In genomic region chr17:40330850-40331470, GRCh38 we compare ENCODE assay signal across 11 cellular contexts. TPM values are rescaled to one million over a fixed set of nuclear protein-coding genes. Genes with fewer than 3 reads are reported as not detected.
DNase-seq lines count a peak whose midpoint lies in the region; ATAC-seq, FAIRE-seq and TF ChIP-seq lines count a peak whose summit lies in the region.
"Had no signal": no experiment of that assay in that cellular context is flagged by ENCODE, and none has a peak within 500 bp of the region (broad histone marks: within the 10 kb centered on the region; RNA-seq: fewer than 3 reads in every experiment).

No MANE protein-coding gene starts in this region.

- peak overlapping the region; percentile 66 for H3K27ac ChIP-seq in CD4-positive, CD25-positive, alpha-beta regulatory T cell (ENCODE audit: insufficient read depth, low read length, poor library complexity, severe bottlenecking)
- H3K27ac ChIP-seq in RWPE2 (ENCODE audit: poor library complexity, severe bottlenecking) (peak overlapping the region; percentile 1), gastroesophageal sphincter (peak overlapping the region; percentile 30 to 97 (median 84)), prostate gland (peak overlapping the region; percentile 43 to 80)

- H3K27ac Mint-ChIP-seq in CD4-positive, CD25-positive, alpha-beta regulatory T cell: peak overlapping the region; percentile 20 to 93 (median 87)

- H3K27me3 ChIP-seq in CD4-positive, CD25-positive, alpha-beta regulatory T cell (ENCODE audit: control insufficient read depth, insufficient read depth, low read length): no peaks in the 10 kb centered on the region
- H3K27me3 ChIP-seq in RWPE2 (ENCODE audit: insufficient read depth, poor library complexity, severe bottlenecking) (no peaks in the 10 kb centered on the region), gastroesophageal sphincter (no peaks in the 10 kb centered on the region), prostate gland (replicated peaks; ENCODE audit: insufficient read depth) (no peaks in the 10 kb centered on the region)

- peaks cover 18 to 92% (median 64%) of the 10 kb centered on the region in 4 donors for H3K4me1 Mint-ChIP-seq in CD4-positive, CD25-positive, alpha-beta regulatory T cell

- no CpG with 5 or more reads among the region's 10 CpGs for WGBS in gastroesophageal sphincter (ENCODE audit: low coverage in 1 of 2), 2 donors
- WGBS in prostate gland: 89% methylated on average over 7 of the region's 10 CpGs

- peaks cover 15% of the 10 kb centered on the region for H3K36me3 Mint-ChIP-seq in CD4-positive, CD25-positive, alpha-beta regulatory T cell

- intact Hi-C loops in prostate gland (cut with DNase I): no loop called here

- H3K36me3 ChIP-seq in CD4-positive, CD25-positive, alpha-beta regulatory T cell (ENCODE audit: control insufficient read depth, insufficient read depth, low read length): peaks cover 17% of the 10 kb centered on the region
- H3K36me3 ChIP-seq in RWPE2 (ENCODE audit: low read depth): peaks cover 34% of the 10 kb centered on the region
- peaks cover 0 to 6% of the 10 kb centered on the region in 2 donors for H3K36me3 ChIP-seq in gastroesophageal sphincter
- H3K36me3 ChIP-seq in prostate gland: no peaks in the 10 kb centered on the region

- peaks cover 95% of the 10 kb centered on the region for H3K4me1 ChIP-seq in CD4-positive, CD25-positive, alpha-beta regulatory T cell (ENCODE audit: control insufficient read depth, insufficient read depth, low read length, poor library complexity, severe bottlenecking)
- H3K4me1 ChIP-seq in RWPE2 (ENCODE audit: insufficient read depth, poor library complexity, severe bottlenecking) (peaks cover 34% of the 10 kb centered on the region), gastroesophageal sphincter (peaks cover 29 to 100% (median 99%) of the 10 kb centered on the region in 3 donors), prostate gland (replicated peaks) (peaks cover 42% of the 10 kb centered on the region)

- no peak for TF ChIP-seq CTCF in RWPE2 (IDR thresholded peaks at IDR 0.05; ENCODE audit: poor library complexity, severe bottlenecking)
- TF ChIP-seq CTCF in gastroesophageal sphincter (IDR thresholded peaks at IDR 0.05): no peak
- no peak for TF ChIP-seq CTCF in prostate gland (IDR thresholded peaks at IDR 0.05)

- no peak for FAIRE-seq in GM12892 (lab: Jason Lieb, UNC)

- peaks cover 4% of the 10 kb centered on the region for H3K27me3 Mint-ChIP-seq in CD4-positive, CD25-positive, alpha-beta regulatory T cell

- TF ChIP-seq EP300 in gastroesophageal sphincter (IDR thresholded peaks at IDR 0.05): no peak

- no peak for DNase-seq in CD4-positive, CD25-positive, alpha-beta regulatory T cell
- DNase-seq in RWPE2 (ENCODE audit: low spot score): no peak
- no peak for DNase-seq in prostate gland (ENCODE audit: low spot score)
- DNase-seq in ACHN: no peak
- no peak for DNase-seq in GM12892 (ENCODE audit: insufficient read length)
- no peak for DNase-seq in HUDEP-2 (lab: John Stamatoyannopoulos, UW; ENCODE audit: unreplicated experiment in 76 of 76)
- DNase-seq: DND-41, T1000 had no signal

- TF ChIP-seq POLR2A in gastroesophageal sphincter (IDR thresholded peaks at IDR 0.05) (no peak), prostate gland (IDR thresholded peaks at IDR 0.05) (no peak), GM12892 (IDR thresholded peaks at IDR 0.05; ENCODE audit: low read depth, low read length) (no peak)

- no peaks in the 10 kb centered on the region for H3K9me3 ChIP-seq in CD4-positive, CD25-positive, alpha-beta regulatory T cell (ENCODE audit: control insufficient read depth in 2 of 2, low read length in 2 of 2)
- H3K9me3 ChIP-seq in RWPE2 (ENCODE audit: severe bottlenecking) (no peaks in the 10 kb centered on the region), gastroesophageal sphincter (no peaks in the 10 kb centered on the region), prostate gland (no peaks in the 10 kb centered on the region)

- no peak for ATAC-seq in CD4-positive, CD25-positive, alpha-beta regulatory T cell (ENCODE audit: low read depth in 2 of 2)
- ATAC-seq in RWPE2 (ENCODE audit: low read depth): no peak
- no peak for ATAC-seq in gastroesophageal sphincter
- no peak for ATAC-seq in HG03457 (IDR thresholded peaks at IDR 0.05; ENCODE audit: unreplicated experiment)

- in situ Hi-C loops in ACHN (cut with HindIII; ENCODE audit: low pct_ligation_motif_present, low pct_unique_long_range_greater_than_20kb, low sequenced_read_pairs): no loop called here

- peak overlapping the region; percentile 38 to 91 (median 70) for H3K4me3 Mint-ChIP-seq in CD4-positive, CD25-positive, alpha-beta regulatory T cell

- H3K4me3 ChIP-seq in CD4-positive, CD25-positive, alpha-beta regulatory T cell (ENCODE audit: low read depth, low read length): no peak overlapping the region
- H3K4me3 ChIP-seq in RWPE2 (ENCODE audit: severe bottlenecking) (no peak overlapping the region), gastroesophageal sphincter (no peak overlapping the region), prostate gland (no peak overlapping the region)

- no peaks in the 10 kb centered on the region for H3K9me3 Mint-ChIP-seq in CD4-positive, CD25-positive, alpha-beta regulatory T cell

RNA-seq across cellular contexts. Expression of gene RARA, which starts 22.0 kb away (rescaled TPM):
- 126 TPM for total RNA-seq in CD4-positive, CD25-positive, alpha-beta regulatory T cell
- polyA plus RNA-seq in CD4-positive, CD25-positive, alpha-beta regulatory T cell: 10 to 100 TPM in 3 of 4 donors, 1 to 10 TPM in 1; 7.3 to 14.5 (median 12.6) TPM
- 10 to 100 TPM; 18.5 to 41.8 (median 28.5) TPM for total RNA-seq in gastroesophageal sphincter
- total RNA-seq in prostate gland: 10 to 100 TPM; 24.4 to 70.6 TPM
- polyA plus RNA-seq in GM12892 (2012; ENCODE audit: missing spikeins): 24.3 TPM

RNA-seq across cellular contexts. Expression of gene GJD3, which starts 33.6 kb away (rescaled TPM):
- total RNA-seq in CD4-positive, CD25-positive, alpha-beta regulatory T cell: not detected
- not detected for polyA plus RNA-seq in CD4-positive, CD25-positive, alpha-beta regulatory T cell
- 1 to 10 TPM in 1 of 4 donors, not detected in 3; 2.5 TPM for total RNA-seq in gastroesophageal sphincter
- total RNA-seq in prostate gland: 1 to 10 TPM in 1 of 2 donors, under 1 TPM in 1; 0.82 to 5.3 TPM
- polyA plus RNA-seq in GM12892 (2012; ENCODE audit: missing spikeins): not detected
- total RNA-seq: myocyte had no signal

RNA-seq across cellular contexts. Expression of gene CDC6, which starts 43.3 kb away (rescaled TPM):
- total RNA-seq in CD4-positive, CD25-positive, alpha-beta regulatory T cell: 5.7 TPM
- 1 to 10 TPM in 2 of 4 donors, under 1 TPM in 1, not detected in 1; 0.59 to 1.7 (median 1.1) TPM for polyA plus RNA-seq in CD4-positive, CD25-positive, alpha-beta regulatory T cell
- total RNA-seq in gastroesophageal sphincter (1 to 10 TPM in 2 of 4 donors, under 1 TPM in 1, not detected in 1; 0.54 to 2.2 (median 1.2) TPM), prostate gland (10 to 100 TPM in 1 of 2 donors, 1 to 10 TPM in 1; 2.1 to 10.3 TPM)
- polyA plus RNA-seq in GM12892 (2012; ENCODE audit: missing spikeins): 39.5 TPM

Comparison
In these comparisons a context has a peak if more than half of its experiments do, and no peak if none do; other contexts are left out.
1. H3K27ac ChIP-seq: peak in every context shown above with its lines; median percentile 84 in gastroesophageal sphincter; 66 in CD4-positive, CD25-positive, alpha-beta regulatory T cell; 62 in prostate gland; 1 in RWPE2.